26 cellular contexts compared by ENCODE assay signal in genomic region chr14:53783256-53783655, GRCh38.
"Had no signal": no experiment of that assay in that cellular context is flagged by ENCODE, and none has a peak within 500 bp of the region (broad histone marks: within the 10 kb centered on the region; RNA-seq: fewer than 3 reads in every experiment).

No MANE protein-coding gene starts in this region.

- ATAC-seq: effector memory CD8-positive, alpha-beta T cell; esophagus mucosa; gastrocnemius medialis; heart right ventricle; left cardiac atrium; left lung; left ventricle myocardium superior; lower lobe of right lung; mucosa of descending colon; naive thymus-derived CD8-positive, alpha-beta T cell had no signal

- H3K27me3 ChIP-seq: esophagus squamous epithelium, gastrocnemius medialis, heart right ventricle, left lung had no signal

- H3K27me3 Mint-ChIP-seq: dendritic cell treated with granulocyte-macrophage colony-stimulating factor and Interleukin-4, amounts not matched to agents 40 ng/mL and 50 ng/mL, for 4 days; effector memory CD8-positive, alpha-beta T cell; naive B cell; naive thymus-derived CD8-positive, alpha-beta T cell had no signal

- DNase-seq: cortex of kidney; effector CD8-positive, alpha-beta T cell; effector memory CD8-positive, alpha-beta T cell; endodermal cell; erythroblast; esophagus squamous epithelium; foreskin melanocyte; gastrocnemius medialis; glutamatergic neuron; head of caudate nucleus; heart right ventricle; left cardiac atrium; left lung; left ventricle myocardium superior; lower lobe of right lung; mesenchymal stem cell; mucosa of descending colon; naive B cell; naive thymus-derived CD8-positive, alpha-beta T cell had no signal

- H3K4me3 Mint-ChIP-seq: dendritic cell treated with granulocyte-macrophage colony-stimulating factor and Interleukin-4, amounts not matched to agents 40 ng/mL and 50 ng/mL, for 4 days; effector memory CD8-positive, alpha-beta T cell; endodermal cell; mesothelial cell of epicardium; naive B cell; naive thymus-derived CD8-positive, alpha-beta T cell had no signal

- H3K4me1 ChIP-seq: esophagus squamous epithelium, gastrocnemius medialis, heart right ventricle, left lung, lower lobe of right lung had no signal

- H3K27ac Mint-ChIP-seq: dendritic cell treated with granulocyte-macrophage colony-stimulating factor and Interleukin-4, amounts not matched to agents 40 ng/mL and 50 ng/mL, for 4 days; effector memory CD8-positive, alpha-beta T cell; endodermal cell; mesothelial cell of epicardium; naive B cell; naive thymus-derived CD8-positive, alpha-beta T cell had no signal

- H3K36me3 Mint-ChIP-seq: naive B cell had no signal

- H3K36me3 ChIP-seq: esophagus squamous epithelium, gastrocnemius medialis, heart right ventricle, left lung, lower lobe of right lung had no signal

- FAIRE-seq: endometrium, islet of Langerhans, keratinocyte had no signal

- H3K9me3 ChIP-seq: esophagus squamous epithelium, gastrocnemius medialis, lower lobe of right lung had no signal

- H3K4me1 Mint-ChIP-seq: mesothelial cell of epicardium; naive B cell; naive thymus-derived CD8-positive, alpha-beta T cell had no signal

- H3K9me3 Mint-ChIP-seq: effector memory CD8-positive, alpha-beta T cell had no signal

- H3K27ac ChIP-seq: epithelial cell of prostate, esophagus squamous epithelium, gastrocnemius medialis, heart right ventricle, left lung, lower lobe of right lung had no signal

- H3K4me3 ChIP-seq: esophagus squamous epithelium, gastrocnemius medialis, heart right ventricle, left lung, lower lobe of right lung, mucosa of descending colon had no signal
